Comparison of ENCODE assay signal across 9 cellular contexts in the genomic region with DNA sequence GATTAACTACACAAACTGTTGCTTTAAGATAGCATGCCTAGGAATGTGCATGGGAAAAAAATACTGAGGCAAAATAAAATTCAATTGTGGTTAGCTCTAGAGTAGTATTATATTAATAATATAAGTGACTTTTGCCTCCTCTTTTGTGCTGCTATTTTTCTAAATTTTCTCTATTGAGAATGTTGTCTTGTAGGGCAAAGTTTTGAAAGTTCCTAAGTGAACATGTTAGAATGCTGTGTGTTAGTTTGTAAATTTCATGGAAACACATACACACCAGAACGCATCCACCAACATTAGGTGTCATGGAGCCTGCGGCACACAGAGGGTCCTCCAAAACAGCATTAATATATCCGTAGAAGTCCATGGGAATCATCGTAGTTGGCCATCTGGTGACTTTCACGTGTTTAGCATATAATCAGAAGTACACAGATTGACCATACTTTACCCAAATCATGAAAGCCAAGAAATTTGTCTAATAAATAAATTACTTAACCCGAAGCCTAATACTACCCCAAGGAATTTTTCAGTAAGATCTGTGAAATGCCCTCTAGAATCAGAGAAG. TPM values are rescaled to one million over a fixed set of nuclear protein-coding genes. Genes with fewer than 3 reads are reported as not detected.
DNase-seq lines count a peak whose midpoint lies in the region; ATAC-seq, FAIRE-seq and TF ChIP-seq lines count a peak whose summit lies in the region.
"Had no signal": no experiment of that assay in that cellular context is flagged by ENCODE, and none has a peak within 500 bp of the region (broad histone marks: within the 10 kb centered on the region; RNA-seq: fewer than 3 reads in every experiment).

No MANE protein-coding gene starts in this region.

- H3K27me3 Mint-ChIP-seq in naive thymus-derived CD8-positive, alpha-beta T cell, result no peaks in the 10 kb centered on the region

- TF ChIP-seq RAD21 in GM12878 (IDR thresholded peaks at IDR 0.05; ENCODE audit: insufficient read depth, low read depth, low read length), result no peak

- ATAC-seq in HG03064 (IDR thresholded peaks at IDR 0.05; ENCODE audit: low read depth, unreplicated experiment) (peak; percentile 1), GM12878 (no peak)
- no peak for ATAC-seq in naive thymus-derived CD8-positive, alpha-beta T cell

- H3K4me1 Mint-ChIP-seq in naive thymus-derived CD8-positive, alpha-beta T cell, result peaks cover 29 to 53% (median 42%) of the 10 kb centered on the region in 4 donors

- H3K9ac ChIP-seq in GM12878 (ENCODE audit: control insufficient read depth, insufficient read depth, low read length), result peak overlapping the region; percentile 26

- 62% methylated on average over 6 of the region's 6 CpGs for WGBS in GM12878 (ENCODE audit: insufficient coverage, insufficient replicate concordance, low lambda C conversion rate, missing lambda C conversion rate)

- intact Hi-C loops in GM12878 (cut with micrococcal nuclease; ENCODE audit: unreplicated experiment), result loop anchor here (1.0 to 2.0 kb wide), 2 partner anchors 12 to 16 kb away; no protein-coding TSS in a partner anchor

- peak overlapping the region; percentile 84 for H3K4me2 ChIP-seq in GM12878 (ENCODE audit: control insufficient read depth, insufficient read depth)

- H4K20me1 ChIP-seq in GM12878 (ENCODE audit: control insufficient read depth, insufficient read depth), result no peaks in the 10 kb centered on the region

- no peaks in the 10 kb centered on the region; the same call in 1 of the 3 replicates for H3K9me3 ChIP-seq in GM12878 (replicated peaks; ENCODE audit: control insufficient read depth, insufficient read depth, low read length)

- peak overlapping the region in 4 of 10 donors; percentile 27 to 79 (median 72) for H3K27ac Mint-ChIP-seq in naive thymus-derived CD8-positive, alpha-beta T cell

- TF ChIP-seq EP300 in GM12878 (IDR thresholded peaks at IDR 0.05; ENCODE audit: borderline replicate concordance in 1 of 2, control insufficient read depth in 1 of 2, low read depth in 2 of 2, low read length in 2 of 2), result no peak

- SMC1A ChIA-PET in GM12878 (lab: Charles Lee; ENCODE audit: uncharacterized antibody, unreplicated experiment), result interaction anchor here (0.7 to 22.4 kb wide), 13 partner anchors 9 to 86 kb away, joined by 3 to 434 read pairs (median 4); a partner anchor contains a TSS

- H3K36me3 ChIP-seq in ACC112 (ENCODE audit: insufficient read depth, low read length) (no peaks in the 10 kb centered on the region), GM12878 (ENCODE audit: control insufficient read depth in 2 of 2, insufficient read depth in 2 of 2, low read length in 1 of 2) (0 out of 4 replicates have a peak, but pooled peaks cover 0 to 13% of the 10 kb centered on the region in 2 experiments)

- no peaks in the 10 kb centered on the region for H3K9me3 Mint-ChIP-seq in naive thymus-derived CD8-positive, alpha-beta T cell

- no peaks in the 10 kb centered on the region for H3K36me3 Mint-ChIP-seq in naive thymus-derived CD8-positive, alpha-beta T cell

- no peak for TF ChIP-seq POLR2A in GM12878 (IDR thresholded peaks at IDR 0.05; ENCODE audit: low read depth, low read length)
- no peak for TF ChIP-seq POLR2A in H54 (IDR thresholded peaks at IDR 0.05; ENCODE audit: low read depth, low read length)

- H3K4me3 ChIP-seq in ACC112 (ENCODE audit: low read depth, low read length) (0 out of 2 replicates have a peak overlapping the region, but pooled peaks have one; percentile 19), GM12878 (no peak overlapping the region)

- H3K4me1 ChIP-seq in ACC112 (ENCODE audit: control insufficient read depth, insufficient read depth, low read length, unreplicated experiment), result peaks cover 78% of the 10 kb centered on the region
- H3K4me1 ChIP-seq in GM12878 (ENCODE audit: control insufficient read depth, insufficient read depth, low read length), result peaks cover 49% of the 10 kb centered on the region

- CTCF ChIA-PET in GM12878 (lab: Yijun Ruan, JAX), result interaction anchor here (0.9 to 4.1 kb wide), 8 partner anchors 11 to 86 kb away, joined by 3 to 36 read pairs (median 12); a partner anchor contains a TSS

- peak overlapping the region in 7 of 10 donors; percentile 26 to 60 (median 39) for H3K4me3 Mint-ChIP-seq in naive thymus-derived CD8-positive, alpha-beta T cell

- POLR2A ChIA-PET in GM12878 (lab: Charles Lee), result interaction anchor here (0.8 to 8.6 kb wide), 8 partner anchors 8 to 195 kb away, joined by 3 to 85 read pairs (median 16); a partner anchor contains a TSS
- POLR2A ChIA-PET in naive thymus-derived CD8-positive, alpha-beta T cell (lab: Charles Lee), result interaction anchor here (1.1 kb wide), 1 partner anchor 9 kb away, joined by 5 read pairs; no protein-coding TSS in a partner anchor

- H3K27me3 ChIP-seq in ACC112 (ENCODE audit: insufficient read depth, low read length) (no peaks in the 10 kb centered on the region), GM12878 (replicated peaks in 1 of 2; ENCODE audit: control insufficient read depth in 2 of 2, insufficient read depth in 2 of 2, low read length in 1 of 2) (no peaks in the 10 kb centered on the region)

- in situ Hi-C loops in GM12878 (cut with MboI), result no loop called here

- FAIRE-seq in GM12878 (lab: Jason Lieb, UNC), result no peak
- FAIRE-seq in H54 (lab: Jason Lieb, UNC), result no peak

- BruUV-seq in GM12878 (replicated peaks; lab: Mats Ljungman, UMichigan), result no TSS peak

- H2AFZ ChIP-seq in ACC112 (ENCODE audit: low read length, unreplicated experiment), result no peak overlapping the region
- no peak overlapping the region for H2AFZ ChIP-seq in GM12878 (ENCODE audit: control insufficient read depth, low read depth, low read length)

- no peak for TF ChIP-seq CTCF in GM12878 (IDR thresholded peaks at IDR 0.05 in 2 of 3, conservative IDR thresholded peaks at IDR 0.05 in 1 of 3; ENCODE audit: control insufficient read depth in 2 of 3, extremely low read depth in 1 of 3, insufficient read depth in 1 of 3, low read depth in 3 of 3, low read length in 3 of 3)

- H3K79me2 ChIP-seq in ACC112 (ENCODE audit: control insufficient read depth, insufficient read depth, low read length, unreplicated experiment) (peaks cover 78% of the 10 kb centered on the region), GM12878 (ENCODE audit: control insufficient read depth, insufficient read depth, low read length) (peaks cover 88% of the 10 kb centered on the region)

- RAD21 ChIA-PET in GM12878 (lab: Charles Lee; ENCODE audit: unreplicated experiment), result interaction anchor here (0.8 to 8.5 kb wide), 13 partner anchors 10 to 87 kb away, joined by 3 to 138 read pairs (median 5); a partner anchor contains a TSS

- H3K27ac ChIP-seq in ACC112 (ENCODE audit: low read depth, low read length) (peak overlapping the region; percentile 96), GM12878 (ENCODE audit: control insufficient read depth, insufficient read depth) (peak overlapping the region; percentile 93)
- H3K27ac ChIP-seq: VCaP had no signal

- DNase-seq in GM12878 (ENCODE audit: low read depth, low spot score) (no peak), mucosa of gallbladder (ENCODE audit: low spot score) (no peak), mesenteric fat pad (ENCODE audit: low spot score) (no peak), H54 (ENCODE audit: insufficient read length, low spot score) (no peak), AML-193 (lab: John Stamatoyannopoulos, UW) (no peak)
- DNase-seq in naive thymus-derived CD8-positive, alpha-beta T cell, result no peak

TF ChIP-seq in GM12878, 131 proteins besides CTCF, POLR2A, EP300 and RAD21 (continues in another document):
- 0 out of 2 replicates have a peak, but pooled peaks have one; percentile 24 for TF ChIP-seq CHD1 (IDR thresholded peaks at IDR 0.05; ENCODE audit: low read depth, low read length)
- TF ChIP-seq, protein P1, sequence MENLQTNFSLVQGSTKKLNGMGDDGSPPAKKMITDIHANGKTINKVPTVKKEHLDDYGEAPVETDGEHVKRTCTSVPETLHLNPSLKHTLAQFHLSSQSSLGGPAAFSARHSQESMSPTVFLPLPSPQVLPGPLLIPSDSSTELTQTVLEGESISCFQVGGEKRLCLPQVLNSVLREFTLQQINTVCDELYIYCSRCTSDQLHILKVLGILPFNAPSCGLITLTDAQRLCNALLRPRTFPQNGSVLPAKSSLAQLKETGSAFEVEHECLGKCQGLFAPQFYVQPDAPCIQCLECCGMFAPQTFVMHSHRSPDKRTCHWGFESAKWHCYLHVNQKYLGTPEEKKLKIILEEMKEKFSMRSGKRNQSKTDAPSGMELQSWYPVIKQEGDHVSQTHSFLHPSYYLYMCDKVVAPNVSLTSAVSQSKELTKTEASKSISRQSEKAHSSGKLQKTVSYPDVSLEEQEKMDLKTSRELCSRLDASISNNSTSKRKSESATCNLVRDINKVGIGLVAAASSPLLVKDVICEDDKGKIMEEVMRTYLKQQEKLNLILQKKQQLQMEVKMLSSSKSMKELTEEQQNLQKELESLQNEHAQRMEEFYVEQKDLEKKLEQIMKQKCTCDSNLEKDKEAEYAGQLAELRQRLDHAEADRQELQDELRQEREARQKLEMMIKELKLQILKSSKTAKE (IDR thresholded peaks at IDR 0.05; ENCODE audit: low read depth, poor library complexity, severe bottlenecking), result peak; percentile 25

RNA-seq across cellular contexts. Expression of a gene that starts 25.6 kb away (rescaled TPM):
- 71.9 and 73.5 TPM in 2 replicates for total RNA-seq in GM12878 (2013; cell fraction: nucleolus; rRNA removed)
- total RNA-seq in GM12878 (2014; rRNA removed), result 32.4 and 39.0 TPM in 2 replicates
- 52.1 and 52.2 TPM in 2 replicates for total RNA-seq in GM12878 (2014; rRNA removed; fragmentation: Illumina TruSeq; extraction: Trizol)
- 32.3 and 35.0 TPM in 2 replicates for total RNA-seq in GM12878 (2021)
- 11.8 TPM for polyA plus RNA-seq in GM12878 (2011; ENCODE audit: low read depth)
- 37.7 and 62.0 TPM in 2 replicates for polyA plus RNA-seq in GM12878 (2011; rRNA removed)
- 12.4 and 14.5 TPM in 2 replicates for polyA plus RNA-seq in GM12878 (2011; cell fraction: cytosol; rRNA removed)
- 14.1 and 17.3 TPM in 2 replicates for polyA plus RNA-seq in GM12878 (2011; cell fraction: nucleus; rRNA removed)
- 20.8 and 37.4 TPM in 2 replicates for polyA plus RNA-seq in GM12878 (2012)
- polyA plus RNA-seq in GM12878 (2014; fragmentation: Illumina TruSeq; extraction: Trizol), result 37.5 and 45.8 TPM in 2 replicates
- 10 to 100 TPM; 24.9 to 28.0 TPM for polyA plus RNA-seq in GM12878 (2014; fragmentation: Nextera tagmentation; extraction: Ambion mirVana)
- polyA plus RNA-seq in GM12878 (2014; rRNA removed), result 14.8 and 18.2 TPM in 2 replicates
- 10 to 100 TPM; 29.7 to 31.1 TPM for polyA plus RNA-seq in GM12878 (2016; fragmentation: Nextera tagmentation; extraction: Ambion mirVana)
- 37.0 and 39.1 TPM in 2 replicates for polyA minus RNA-seq in GM12878 (2011; rRNA and poly(A)+ RNA removed)
- 17.6 and 19.8 TPM in 2 replicates for polyA minus RNA-seq in GM12878 (2011; cell fraction: cytosol; rRNA and poly(A)+ RNA removed)
- 38.1 and 42.7 TPM in 2 replicates for polyA minus RNA-seq in GM12878 (2011; cell fraction: nucleus; rRNA and poly(A)+ RNA removed)
- 1 to 10 TPM; 1.4 to 2.3 TPM for total RNA-seq in naive thymus-derived CD8-positive, alpha-beta T cell
- polyA plus RNA-seq in naive thymus-derived CD8-positive, alpha-beta T cell, result 1 to 10 TPM in 1 of 3 donors, under 1 TPM in 2; 0.64 to 2.4 (median 0.73) TPM
- 17.2 TPM for total RNA-seq in mucosa of gallbladder
- total RNA-seq in mesenteric fat pad, result 24.4 TPM
